Comparison of ENCODE assay signal across 22 cellular contexts in the genomic region with DNA sequence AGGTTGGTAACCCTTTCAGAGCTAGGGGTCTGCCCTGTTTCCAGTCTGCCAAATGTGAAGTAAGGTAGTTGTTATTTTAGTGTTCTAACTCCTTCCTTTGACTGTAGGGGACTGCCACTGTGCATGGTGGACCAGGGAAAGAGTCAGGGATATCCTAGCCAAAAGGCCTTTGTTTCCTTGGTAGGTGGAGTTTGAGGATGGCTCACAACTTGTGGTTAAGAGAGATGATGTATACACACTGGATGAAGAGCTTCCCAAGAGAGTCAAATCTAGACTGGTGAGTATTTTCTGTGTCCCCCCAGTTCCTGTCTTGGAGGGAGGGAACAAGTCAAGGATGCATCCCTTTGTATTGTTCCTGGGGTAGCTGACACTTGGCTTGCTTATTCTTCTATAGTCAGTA.
"Had no signal": no experiment of that assay in that cellular context is flagged by ENCODE, and none has a peak within 500 bp of the region (broad histone marks: within the 10 kb centered on the region; RNA-seq: fewer than 3 reads in every experiment).

No MANE protein-coding gene starts in this region.

- DNase-seq: activated CD4-positive, alpha-beta T cell treated with anti-CD3 and anti-CD28 coated beads for 1 hour; activated CD8-positive, alpha-beta T cell treated with anti-CD3 and anti-CD28 coated beads, Interleukin-2, amount 10 ng/mL, durations not matched to agents 7 days and 5 days; activated naive CD4-positive, alpha-beta T cell treated with anti-CD3 and anti-CD28 coated beads for 36 hours; activated T-cell treated with anti-CD3 and anti-CD28 coated beads, Interleukin-2, amount 50 U/mL, for 24 hours; aorta; cerebellar nuclear complex; effector CD8-positive, alpha-beta T cell; left cardiac atrium; ovary; psoas muscle; right cardiac atrium; stimulated activated naive CD8-positive, alpha-beta T cell treated with anti-CD3 and anti-CD28 coated beads, Interleukin-15, amount 100 ng/mL, for 72 hours; SW 1271; T-helper 2 cell; transverse colon; uterus; WERI-Rb-1 had no signal

- H3K9me3 Mint-ChIP-seq: activated naive CD4-positive, alpha-beta T cell treated with anti-CD3 and anti-CD28 coated beads for 36 hours; activated T-cell treated with anti-CD3 and anti-CD28 coated beads, Interleukin-2, amount 50 U/mL, for 24 hours; activated T-helper 2 cell treated with anti-CD3 and anti-CD28 coated beads, Interferon-gamma antibody, Interleukin-2, Interleukin-4, amounts not matched to agents 10 μg/mL and 5 μg/mL and 100 μg/mL, durations not matched to agents 14 hours and 24 hours and 36 hours; neural progenitor cell; stimulated activated naive CD8-positive, alpha-beta T cell treated with anti-CD3 and anti-CD28 coated beads, Interleukin-15, amount 100 ng/mL, for 72 hours had no signal

- H3K4me3 Mint-ChIP-seq: activated CD8-positive, alpha-beta T cell treated with anti-CD3 and anti-CD28 coated beads, Interleukin-2, amount 10 ng/mL, durations not matched to agents 7 days and 5 days; activated naive CD4-positive, alpha-beta T cell treated with anti-CD3 and anti-CD28 coated beads for 36 hours; activated T-cell treated with anti-CD3 and anti-CD28 coated beads, Interleukin-2, amount 50 U/mL, for 24 hours; neural progenitor cell; stimulated activated naive CD8-positive, alpha-beta T cell treated with anti-CD3 and anti-CD28 coated beads, Interleukin-15, amount 100 ng/mL, for 72 hours had no signal

- H3K27me3 Mint-ChIP-seq: activated T-cell treated with anti-CD3 and anti-CD28 coated beads, Interleukin-2, amount 50 U/mL, for 24 hours; stimulated activated naive CD8-positive, alpha-beta T cell treated with anti-CD3 and anti-CD28 coated beads, Interleukin-15, amount 100 ng/mL, for 72 hours had no signal

- H3K27ac Mint-ChIP-seq: activated CD8-positive, alpha-beta T cell treated with anti-CD3 and anti-CD28 coated beads, Interleukin-2, amount 10 ng/mL, durations not matched to agents 7 days and 5 days; activated naive CD4-positive, alpha-beta T cell treated with anti-CD3 and anti-CD28 coated beads for 36 hours; activated T-helper 2 cell treated with anti-CD3 and anti-CD28 coated beads, Interferon-gamma antibody, Interleukin-2, Interleukin-4, amounts not matched to agents 10 μg/mL and 5 μg/mL and 100 μg/mL, durations not matched to agents 14 hours and 24 hours and 36 hours; neural progenitor cell had no signal

- ATAC-seq: activated CD8-positive, alpha-beta T cell treated with anti-CD3 and anti-CD28 coated beads, Interleukin-2, amount 10 ng/mL, durations not matched to agents 7 days and 5 days; left cardiac atrium; psoas muscle; right cardiac atrium; stimulated activated naive CD8-positive, alpha-beta T cell treated with anti-CD3 and anti-CD28 coated beads, Interleukin-15, amount 100 ng/mL, for 72 hours had no signal

- H3K4me3 ChIP-seq: hepatocyte, neural progenitor cell, ovary, psoas muscle, skin epidermis, suprapubic skin, transverse colon, uterus had no signal
